ENCODE assay signal across 28 cellular contexts in genomic region chr16:84896847-84897246, GRCh38.
"Had no signal": no experiment of that assay in that cellular context is flagged by ENCODE, and none has a peak within 500 bp of the region (broad histone marks: within the 10 kb centered on the region; RNA-seq: fewer than 3 reads in every experiment).

No MANE protein-coding gene starts in this region.

- H3K4me3 ChIP-seq: esophagus squamous epithelium, heart right ventricle, mucosa of descending colon, neural progenitor cell, prostate gland, right atrium auricular region, smooth muscle cell, suprapubic skin, transverse colon, vagina had no signal

- H3K4me1 ChIP-seq: prostate gland, right atrium auricular region, transverse colon had no signal

- ATAC-seq: heart right ventricle; left colon; mucosa of descending colon; naive thymus-derived CD4-positive, alpha-beta T cell; sciatic nerve; stimulated activated naive CD8-positive, alpha-beta T cell treated with anti-CD3 and anti-CD28 coated beads, Interleukin-15, amount 100 ng/mL, for 72 hours had no signal

- H3K9me3 Mint-ChIP-seq: mesothelial cell of epicardium; stimulated activated naive CD8-positive, alpha-beta T cell treated with anti-CD3 and anti-CD28 coated beads, Interleukin-15, amount 100 ng/mL, for 72 hours had no signal

- DNase-seq: effector CD8-positive, alpha-beta T cell; erythroblast; esophagus squamous epithelium; foreskin melanocyte; glutamatergic neuron; heart right ventricle; hippocampal formation; kidney glomerular epithelial cell; left colon; mesenchymal stem cell; mucosa of descending colon; naive thymus-derived CD4-positive, alpha-beta T cell; nucleus accumbens; stimulated activated CD8-positive, alpha-beta memory T cell treated with anti-CD3 and anti-CD28 coated beads, Interleukin-4, amount 100 ng/mL, for 48 hours; stimulated activated naive CD4-positive, alpha-beta T cell; stimulated activated naive CD8-positive, alpha-beta T cell treated with anti-CD3 and anti-CD28 coated beads, Interleukin-15, amount 100 ng/mL, for 72 hours; transverse colon had no signal

- H3K9me3 ChIP-seq: esophagus squamous epithelium, heart right ventricle, mucosa of descending colon, prostate gland, right atrium auricular region, suprapubic skin, transverse colon, vagina had no signal

- H3K9ac ChIP-seq: neural progenitor cell had no signal

- H2AFZ ChIP-seq: neural progenitor cell had no signal

- H3K4me1 Mint-ChIP-seq: mesothelial cell of epicardium had no signal

- H3K4me2 ChIP-seq: neural progenitor cell, smooth muscle cell had no signal

- H3K36me3 ChIP-seq: neural progenitor cell had no signal

- H3K27ac ChIP-seq: neural progenitor cell, prostate gland, right atrium auricular region, suprapubic skin, vagina had no signal

- H3K27me3 ChIP-seq: esophagus squamous epithelium, neural progenitor cell, right atrium auricular region, suprapubic skin, transverse colon, vagina had no signal

- FAIRE-seq: colon, islet of Langerhans had no signal

- H3K4me3 Mint-ChIP-seq: mesothelial cell of epicardium; naive thymus-derived CD4-positive, alpha-beta T cell; nephron; neural progenitor cell; stimulated activated naive CD8-positive, alpha-beta T cell treated with anti-CD3 and anti-CD28 coated beads, Interleukin-15, amount 100 ng/mL, for 72 hours had no signal

- H3K27ac Mint-ChIP-seq: mesothelial cell of epicardium; naive thymus-derived CD4-positive, alpha-beta T cell; nephron; neural progenitor cell; stimulated activated naive CD8-positive, alpha-beta T cell treated with anti-CD3 and anti-CD28 coated beads, Interleukin-15, amount 100 ng/mL, for 72 hours had no signal
